ENCODE assay signal across 11 cellular contexts in genomic region chr13:113997845-113998751, GRCh38. TPM values are rescaled to one million over a fixed set of nuclear protein-coding genes. Genes with fewer than 3 reads are reported as not detected.
A peak's percentile ranks its signal among the peaks of the same experiment; 100 is the strongest.
DNase-seq lines count a peak whose midpoint lies in the region; ATAC-seq and TF ChIP-seq lines count a peak whose summit lies in the region.
"Had no signal": no experiment of that assay in that cellular context is flagged by ENCODE, and none has a peak within 500 bp of the region (broad histone marks: within the 10 kb centered on the region; RNA-seq: fewer than 3 reads in every experiment).

No MANE protein-coding gene starts in this region.

- DNase-seq in BJ (ENCODE audit: low read depth) (peak; percentile 10), RWPE1 (ENCODE audit: low spot score) (no peak), fibroblast of peridontal ligament (ENCODE audit: extremely low read depth) (peak; percentile 13), osteoblast (ENCODE audit: insufficient read length, low spot score, missing footprints) (peak; percentile 98), GM10266 (ENCODE audit: extremely low spot score) (no peak), NOMO-1 treated with DMSO at 0.1 percent for 48 hours (lab: John Stamatoyannopoulos, UW; ENCODE audit: unreplicated experiment) (no peak)
- DNase-seq in activated CD8-positive, alpha-beta memory T cell treated with anti-CD3 and anti-CD28 coated beads, Interleukin-2, amount 50 U/mL, for 48 hours, result no peak
- DNase-seq: activated CD4-positive, CD25-positive, alpha-beta regulatory T cell; mammary epithelial cell; NCI-H446 treated with DMSO at 0.1 percent for 48 hours had no signal

- TF ChIP-seq CTCF in BJ (IDR thresholded peaks at IDR 0.05; ENCODE audit: insufficient read depth, low read depth, low read length) (no peak), RWPE1 (conservative IDR thresholded peaks at IDR 0.05; ENCODE audit: low read depth) (no peak), osteoblast (IDR thresholded peaks at IDR 0.05; ENCODE audit: extremely low read depth, low read depth, low read length) (no peak), GM10266 (IDR thresholded peaks at IDR 0.05; ENCODE audit: control insufficient read depth, insufficient read depth, low read depth, missing control alignments) (no peak)

- ATAC-seq in HG03175 (IDR thresholded peaks at IDR 0.05; ENCODE audit: unreplicated experiment), result no peak

- no peak overlapping the region for H3K4me2 ChIP-seq in osteoblast (ENCODE audit: insufficient read depth, low read length)

- no peaks in the 10 kb centered on the region for H3K79me2 ChIP-seq in osteoblast (ENCODE audit: insufficient read depth, low read length)

- no peaks in the 10 kb centered on the region for H3K9me3 ChIP-seq in osteoblast (ENCODE audit: low read depth, low read length)

- no peaks in the 10 kb centered on the region for H4K20me1 ChIP-seq in osteoblast (ENCODE audit: insufficient read depth, low read length)

- peaks cover 44% of the 10 kb centered on the region for H3K36me3 ChIP-seq in BJ (ENCODE audit: control insufficient read depth, insufficient read depth, low read length)
- H3K36me3 ChIP-seq in osteoblast (ENCODE audit: insufficient read depth, low read length), result peaks cover 52% of the 10 kb centered on the region

- H3K27me3 ChIP-seq in BJ (ENCODE audit: control insufficient read depth, insufficient read depth, low read length) (no peaks in the 10 kb centered on the region), osteoblast (ENCODE audit: insufficient read depth, low read length) (no peaks in the 10 kb centered on the region)

- no peak overlapping the region for H2AFZ ChIP-seq in osteoblast (ENCODE audit: low read length)

- CTCF ChIA-PET in BJ (lab: Yijun Ruan, JAX) (no interaction called here), RWPE1 (lab: Yijun Ruan, JAX) (no interaction called here)

- H3K27ac ChIP-seq in RWPE1, result peak overlapping the region; percentile 34
- H3K27ac ChIP-seq in osteoblast (ENCODE audit: low read depth, low read length), result peak overlapping the region; percentile 87

- POLR2A ChIA-PET in BJ (lab: Charles Lee), result no interaction called here
- POLR2A ChIA-PET in RWPE1 (lab: Yijun Ruan, JAX; ENCODE audit: low non-redundant PET), result no interaction called here

- no peak overlapping the region for H3K4me3 ChIP-seq in BJ (ENCODE audit: low read depth, low read length)
- H3K4me3 ChIP-seq in osteoblast (ENCODE audit: insufficient read depth, low read length), result no peak overlapping the region

- H3K4me1 ChIP-seq in osteoblast (ENCODE audit: insufficient read depth, low read length), result peaks cover 12% of the 10 kb centered on the region

RNA-seq across cellular contexts. Expression of gene C13orf46, which starts 24.2 kb away (rescaled TPM):
- polyA plus RNA-seq in BJ (2011; rRNA removed), result 0.58 and 0.65 TPM in 2 replicates
- 1.0 and 1.1 TPM in 2 replicates for polyA minus RNA-seq in BJ (2011; rRNA and poly(A)+ RNA removed)
- 0.36 and 0.59 TPM in 2 replicates for total RNA-seq in osteoblast

Comparison
In these comparisons a context has a peak if more than half of its experiments do, and no peak if none do; other contexts are left out.
1. DNase-seq: peak in BJ (single experiment), fibroblast of peridontal ligament (single experiment) and osteoblast (single experiment); none in RWPE1 (single experiment), GM10266 (single experiment), NOMO-1 treated with DMSO at 0.1 percent for 48 hours (single experiment) and activated CD8-positive, alpha-beta memory T cell treated with anti-CD3 and anti-CD28 coated beads, Interleukin-2, amount 50 U/mL, for 48 hours (single experiment).